In the genomic region with DNA sequence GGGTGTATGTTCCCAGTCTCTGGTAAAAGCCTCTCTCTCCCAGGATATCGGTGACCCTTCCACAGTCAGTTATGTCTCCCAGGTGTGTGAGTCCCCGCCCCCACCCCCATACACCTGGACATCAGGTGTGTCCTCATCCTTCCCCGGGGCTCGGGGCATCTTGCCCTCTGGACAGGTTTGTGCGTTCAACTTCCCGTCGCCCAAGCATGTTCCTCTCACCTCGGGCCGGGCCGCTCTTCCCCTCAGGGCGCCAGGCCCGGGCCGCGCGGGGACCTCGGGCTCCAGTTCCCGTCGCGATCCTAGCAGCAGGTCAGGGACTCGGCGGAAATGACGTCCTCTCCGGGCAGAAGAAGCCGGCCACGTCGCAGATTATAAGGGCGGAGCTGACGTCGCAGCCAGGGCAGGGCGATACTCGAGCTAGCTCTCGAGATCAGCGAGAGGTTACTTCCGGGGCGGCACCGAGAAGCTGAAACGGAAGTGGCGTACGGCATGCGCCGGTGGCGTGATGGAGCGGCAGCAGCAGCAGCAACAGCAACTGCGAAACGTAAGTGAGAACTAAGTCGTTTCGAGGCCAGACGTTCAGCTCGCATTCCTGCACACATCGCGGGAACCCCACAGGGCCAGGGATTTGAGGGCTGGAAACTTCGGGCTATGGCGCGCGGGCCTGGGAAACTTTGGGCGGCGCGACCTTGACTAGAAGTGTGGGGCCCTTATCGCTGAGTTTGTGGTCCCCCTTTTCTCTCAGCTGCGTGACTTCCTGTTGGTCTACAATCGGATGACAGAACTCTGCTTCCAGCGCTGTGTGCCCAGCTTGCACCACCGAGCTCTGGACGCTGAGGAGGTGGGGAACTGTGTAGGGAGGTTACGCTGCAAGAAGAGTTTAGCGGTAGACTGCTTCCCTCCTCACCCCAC, we compare ENCODE assay signal across 8 cellular contexts. TPM values are rescaled to one million over a fixed set of nuclear protein-coding genes. Genes with fewer than 3 reads are reported as not detected.
A peak's percentile ranks its signal among the peaks of the same experiment; 100 is the strongest.
DNase-seq lines count a peak whose midpoint lies in the region; ATAC-seq, FAIRE-seq and TF ChIP-seq lines count a peak whose summit lies in the region.

A gene with protein sequence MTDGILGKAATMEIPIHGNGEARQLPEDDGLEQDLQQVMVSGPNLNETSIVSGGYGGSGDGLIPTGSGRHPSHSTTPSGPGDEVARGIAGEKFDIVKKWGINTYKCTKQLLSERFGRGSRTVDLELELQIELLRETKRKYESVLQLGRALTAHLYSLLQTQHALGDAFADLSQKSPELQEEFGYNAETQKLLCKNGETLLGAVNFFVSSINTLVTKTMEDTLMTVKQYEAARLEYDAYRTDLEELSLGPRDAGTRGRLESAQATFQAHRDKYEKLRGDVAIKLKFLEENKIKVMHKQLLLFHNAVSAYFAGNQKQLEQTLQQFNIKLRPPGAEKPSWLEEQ (minus strand): TSS at position 320 of the 912 bp plus-strand sequence. CDS start 910 bp downstream, outside the sequence.
A gene with protein sequence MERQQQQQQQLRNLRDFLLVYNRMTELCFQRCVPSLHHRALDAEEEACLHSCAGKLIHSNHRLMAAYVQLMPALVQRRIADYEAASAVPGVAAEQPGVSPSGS (plus strand): TSS at position 490 of the 912 bp plus-strand sequence. CDS start 16 bp downstream, at position 506.

- peak; percentile 87 for FAIRE-seq in urothelium cell line (lab: Jason Lieb, UNC)

- peak within 1 kb of the TSS; percentile 65 to 70 for H3K4me3 ChIP-seq in right atrium auricular region
- peak within 1 kb of the TSS; percentile 93 for H3K4me3 ChIP-seq in psoas muscle

- intact Hi-C loops in T-helper 2 cell treated with Interferon-gamma antibody and Interleukin-4, amounts not matched to agents 100 ng/mL and 5 ng/mL, for 36 hours (cut with micrococcal nuclease), result loop anchor here (1.0 to 5.0 kb wide), 9 partner anchors 46 to 266 kb away; a partner anchor contains a TSS
- intact Hi-C loops in psoas muscle (cut with DNase I), result loop anchor here (5.0 kb wide), 2 partner anchors 89 to 131 kb away; a partner anchor contains a TSS

- H3K27ac ChIP-seq in right atrium auricular region (peak within 1 kb of the TSS; percentile 90 to 94), psoas muscle (peak within 1 kb of the TSS; percentile 95)

- peaks cover 0 to 31% of the 10 kb centered on the region in 2 donors for H3K4me1 ChIP-seq in right atrium auricular region
- peaks cover 21% of the 10 kb centered on the region for H3K4me1 ChIP-seq in psoas muscle

- peaks cover 47% of the 10 kb centered on the region for H3K36me3 ChIP-seq in right atrium auricular region
- peaks cover 9 to 75% of the 10 kb centered on the region in 2 donors for H3K36me3 ChIP-seq in psoas muscle (ENCODE audit: insufficient read depth in 1 of 2, low read depth in 1 of 2)

- ATAC-seq in GM18499 (IDR thresholded peaks at IDR 0.05; ENCODE audit: insufficient read depth, unreplicated experiment), result peak; percentile 95
- ATAC-seq in HG02943 (IDR thresholded peaks at IDR 0.05; ENCODE audit: low read depth, unreplicated experiment), result peak; percentile 99
- ATAC-seq in psoas muscle, result peak; percentile 98 to 99 (median 99)

- H3K9me3 ChIP-seq in right atrium auricular region, result no peaks in the 10 kb centered on the region
- no peaks in the 10 kb centered on the region for H3K9me3 ChIP-seq in psoas muscle

- DNase-seq in NCI-H187 treated with DMSO at 0.1 percent for 48 hours (lab: John Stamatoyannopoulos, UW), result peak; percentile 85
- DNase-seq in anterior cingulate cortex (lab: John Stamatoyannopoulos, UW), result peak; percentile 66 to 100 (median 98)
- DNase-seq in right atrium auricular region (ENCODE audit: low spot score), result peak; percentile 99
- peak; percentile 98 to 99 for DNase-seq in psoas muscle
- peak; percentile 99 for DNase-seq in urothelium cell line (ENCODE audit: low spot score)

- TF ChIP-seq CTCF in right atrium auricular region (IDR thresholded peaks at IDR 0.05), result no peak
- TF ChIP-seq CTCF in psoas muscle (IDR thresholded peaks at IDR 0.05), result no peak

- no peaks in the 10 kb centered on the region for H3K27me3 ChIP-seq in right atrium auricular region
- H3K27me3 ChIP-seq in psoas muscle (ENCODE audit: insufficient read depth in 3 of 3, low read length in 2 of 3), result no peaks in the 10 kb centered on the region

- 0 to 1% (median 0%) methylated on average over 65 to 66 of the region's 66 CpGs for WGBS in psoas muscle, 3 donors

RNA-seq across cellular contexts. Expression of the first gene that starts in this region (rescaled TPM):
- 41.1 and 41.3 TPM in 2 replicates for total RNA-seq in T-helper 2 cell treated with Interferon-gamma antibody and Interleukin-4, amounts not matched to agents 100 ng/mL and 5 ng/mL, for 36 hours
- total RNA-seq in right atrium auricular region (10 to 100 TPM; 19.2 to 34.1 TPM), psoas muscle (10 to 100 TPM in 3 of 4 donors, 1 to 10 TPM in 1; 8.4 to 25.5 (median 15.5) TPM)
- 10 to 100 TPM; 19.4 to 31.3 (median 21.0) TPM for polyA plus RNA-seq in psoas muscle

RNA-seq across cellular contexts. Expression of the second gene that starts in this region (rescaled TPM):
- 32.5 and 33.9 TPM in 2 replicates for total RNA-seq in T-helper 2 cell treated with Interferon-gamma antibody and Interleukin-4, amounts not matched to agents 100 ng/mL and 5 ng/mL, for 36 hours
- total RNA-seq in right atrium auricular region (10 to 100 TPM; 19.8 to 22.6 TPM), psoas muscle (10 to 100 TPM; 12.5 to 25.2 (median 16.1) TPM)
- polyA plus RNA-seq in psoas muscle, result 10 to 100 TPM; 13.1 to 32.8 (median 24.7) TPM

Comparison
In these comparisons a context has a peak if more than half of its experiments do, and no peak if none do; other contexts are left out.
1. Peak in every context shown above with its lines: DNase-seq, ATAC-seq, H3K4me3 ChIP-seq and H3K27ac ChIP-seq.